ENCODE assay signal across 1 cellular context in genomic region chr4:4456351-4456750, GRCh38.
TF ChIP-seq lines count a peak whose summit lies in the region.

No MANE protein-coding gene starts in this region.

TF ChIP-seq in GM23338, 12 proteins besides CTCF, POLR2A, EP300 and RAD21 (continued from another document):
- TF ChIP-seq ZNF462 (CRISPR knock-in tag; IDR thresholded peaks at IDR 0.05), result no peak
- TF ChIP-seq NANOG (IDR thresholded peaks at IDR 0.05; ENCODE audit: borderline replicate concordance), result no peak
